Comparison of ENCODE assay signal across 8 cellular contexts in the genomic region with DNA sequence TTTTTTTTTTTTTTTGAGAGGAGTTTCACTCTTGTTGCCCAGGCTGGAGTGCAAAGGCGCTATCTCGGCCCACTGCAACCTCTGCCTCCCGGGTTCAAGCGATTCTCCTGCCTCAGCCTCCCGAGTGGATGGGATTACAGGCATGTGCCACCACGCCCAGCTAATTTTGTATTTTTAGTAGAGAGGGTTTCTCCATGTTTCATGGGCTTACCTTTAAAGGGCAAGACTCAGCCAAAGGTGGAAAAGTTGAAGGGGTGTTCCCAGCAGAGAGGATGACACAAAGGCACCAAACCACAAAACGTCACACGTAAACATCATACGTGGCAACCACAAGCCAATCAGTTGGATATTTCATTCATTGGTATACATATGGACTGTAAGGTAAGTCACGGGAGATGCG. TPM values are rescaled to one million over a fixed set of nuclear protein-coding genes. Genes with fewer than 3 reads are reported as not detected.
DNase-seq lines count a peak whose midpoint lies in the region; ATAC-seq lines count a peak whose summit lies in the region.
"Not testable (repeated sequence)": the region's sequence is repeated elsewhere in the genome, so short reads cannot be mapped to it uniquely, and the experiment has no call there.

No MANE protein-coding gene starts in this region.

- H2BK12ac ChIP-seq in mesenchymal stem cell (ENCODE audit: low read length in 2 of 2) = peak overlapping the region in 1 of 2 experiments; percentile 86

- not testable (repeated sequence) for H2AK5ac ChIP-seq in mesenchymal stem cell (ENCODE audit: low read length, severe bottlenecking)

- DNase-seq in CD4-positive, CD25-positive, alpha-beta regulatory T cell = peak; percentile 32 to 64 (median 46)
- DNase-seq in Karpas-422, mesenchymal stem cell: not testable (repeated sequence)
- peak; percentile 67 to 72 for DNase-seq in activated CD4-positive, alpha-beta T cell treated with anti-CD3 and anti-CD28 coated beads for 4 hours
- DNase-seq in stimulated activated CD4-positive, alpha-beta T cell treated with anti-CD3 and anti-CD28 coated beads, Interleukin-15, amount 100 ng/mL, for 48 hours (ENCODE audit: low read depth in 2 of 2) = peak; percentile 52 to 62

- H3K4me1 Mint-ChIP-seq in CD4-positive, CD25-positive, alpha-beta regulatory T cell = peaks cover 27 to 59% (median 49%) of the 10 kb centered on the region in 4 donors
- peaks cover 41% of the 10 kb centered on the region for H3K4me1 Mint-ChIP-seq in activated T-helper 17 cell treated with anti-CD3 and anti-CD28 coated beads, Interleukin-2, amount 50 U/mL, for 72 hours
- H3K4me1 Mint-ChIP-seq in dendritic cell treated with granulocyte-macrophage colony-stimulating factor and Interleukin-4, amounts not matched to agents 40 ng/mL and 50 ng/mL, for 4 days (ENCODE audit: low read depth) = peaks cover 49% of the 10 kb centered on the region
- H3K4me1 Mint-ChIP-seq in stimulated activated naive CD8-positive, alpha-beta T cell treated with anti-CD3 and anti-CD28 coated beads, Interleukin-15, Interleukin-2, amounts not matched to agents 100 ng/mL and 50 ng/mL, for 24 hours (ENCODE audit: low read depth) = peaks cover 52% of the 10 kb centered on the region

- H3K27me3 ChIP-seq in CD4-positive, CD25-positive, alpha-beta regulatory T cell (ENCODE audit: control insufficient read depth, insufficient read depth, low read length); Karpas-422 (ENCODE audit: low read length); mesenchymal stem cell (ENCODE audit: control insufficient read depth in 1 of 2, insufficient read depth in 1 of 2, low read length in 2 of 2): not testable (repeated sequence)

- not testable (repeated sequence) for H2AFZ ChIP-seq in Karpas-422 (ENCODE audit: low read length); mesenchymal stem cell (ENCODE audit: low read depth, low read length)

- H3K4me3 ChIP-seq in CD4-positive, CD25-positive, alpha-beta regulatory T cell (ENCODE audit: low read depth, low read length) = peak overlapping the region; percentile 73
- H3K4me3 ChIP-seq in Karpas-422 (ENCODE audit: low read length) (peak overlapping the region; percentile 87), mesenchymal stem cell (ENCODE audit: insufficient read depth in 1 of 2, low read depth in 1 of 2, low read length in 2 of 2) (peak overlapping the region in 1 of 2 experiments; percentile 84)

- peak overlapping the region; percentile 84 for H3K9ac ChIP-seq in Karpas-422 (ENCODE audit: low read length)
- peak overlapping the region; percentile 93 for H3K9ac ChIP-seq in mesenchymal stem cell (ENCODE audit: low read length)

- not testable (repeated sequence) for H4K91ac ChIP-seq in mesenchymal stem cell (ENCODE audit: low read length)

- 91% methylated on average over 10 of the region's 11 CpGs for WGBS in mesenchymal stem cell

- peaks cover 21% of the 10 kb centered on the region for H3K36me3 Mint-ChIP-seq in CD4-positive, CD25-positive, alpha-beta regulatory T cell
- H3K36me3 Mint-ChIP-seq in activated T-helper 17 cell treated with anti-CD3 and anti-CD28 coated beads, Interleukin-2, amount 50 U/mL, for 72 hours (ENCODE audit: low read depth) = peaks cover 61% of the 10 kb centered on the region
- H3K36me3 Mint-ChIP-seq in dendritic cell treated with granulocyte-macrophage colony-stimulating factor and Interleukin-4, amounts not matched to agents 40 ng/mL and 50 ng/mL, for 4 days (ENCODE audit: low read depth) = peaks cover 64% of the 10 kb centered on the region
- peaks cover 52% of the 10 kb centered on the region for H3K36me3 Mint-ChIP-seq in stimulated activated naive CD8-positive, alpha-beta T cell treated with anti-CD3 and anti-CD28 coated beads, Interleukin-15, Interleukin-2, amounts not matched to agents 100 ng/mL and 50 ng/mL, for 24 hours (ENCODE audit: low read depth)

- H3K18ac ChIP-seq in mesenchymal stem cell (ENCODE audit: low read depth in 1 of 2, low read length in 2 of 2) = not testable (repeated sequence)

- H3K23ac ChIP-seq in mesenchymal stem cell (ENCODE audit: low read length in 2 of 2) = not testable (repeated sequence)

- H4K8ac ChIP-seq in mesenchymal stem cell (ENCODE audit: low read length) = peak overlapping the region; percentile 12

- not testable (repeated sequence) for ATAC-seq in CD4-positive, CD25-positive, alpha-beta regulatory T cell (ENCODE audit: low read depth in 2 of 2)
- peak; percentile 38 for ATAC-seq in activated T-helper 17 cell treated with anti-CD3 and anti-CD28 coated beads, Interleukin-2, amount 50 U/mL, for 72 hours (replicated peaks)

- H3K9me2 ChIP-seq in Karpas-422 (replicated peaks; ENCODE audit: insufficient read depth, low read length) = not testable (repeated sequence)

- intact Hi-C loops in dendritic cell treated with granulocyte-macrophage colony-stimulating factor and Interleukin-4, amounts not matched to agents 40 ng/mL and 50 ng/mL, for 4 days (cut with micrococcal nuclease) = loop anchor here (5.0 to 10.0 kb wide), 2 partner anchors 55 to 108 kb away; no protein-coding TSS in a partner anchor

- H3K4ac ChIP-seq in mesenchymal stem cell (ENCODE audit: low read depth in 1 of 2, low read length in 2 of 2) = peak overlapping the region in 1 of 2 experiments; percentile 73

- not testable (repeated sequence) for H3K27me3 Mint-ChIP-seq in CD4-positive, CD25-positive, alpha-beta regulatory T cell; activated T-helper 17 cell treated with anti-CD3 and anti-CD28 coated beads, Interleukin-2, amount 50 U/mL, for 72 hours; dendritic cell treated with granulocyte-macrophage colony-stimulating factor and Interleukin-4, amounts not matched to agents 40 ng/mL and 50 ng/mL, for 4 days; stimulated activated naive CD8-positive, alpha-beta T cell treated with anti-CD3 and anti-CD28 coated beads, Interleukin-15, Interleukin-2, amounts not matched to agents 100 ng/mL and 50 ng/mL, for 24 hours

- H3K79me1 ChIP-seq in mesenchymal stem cell (replicated peaks; ENCODE audit: low read length, poor library complexity, severe bottlenecking) = not testable (repeated sequence)

- peak overlapping the region; percentile 92 to 99 (median 94) for H3K4me3 Mint-ChIP-seq in CD4-positive, CD25-positive, alpha-beta regulatory T cell
- peak overlapping the region; percentile 93 for H3K4me3 Mint-ChIP-seq in activated T-helper 17 cell treated with anti-CD3 and anti-CD28 coated beads, Interleukin-2, amount 50 U/mL, for 72 hours
- peak overlapping the region; percentile 77 for H3K4me3 Mint-ChIP-seq in dendritic cell treated with granulocyte-macrophage colony-stimulating factor and Interleukin-4, amounts not matched to agents 40 ng/mL and 50 ng/mL, for 4 days
- H3K4me3 Mint-ChIP-seq in stimulated activated naive CD8-positive, alpha-beta T cell treated with anti-CD3 and anti-CD28 coated beads, Interleukin-15, Interleukin-2, amounts not matched to agents 100 ng/mL and 50 ng/mL, for 24 hours = peak overlapping the region; percentile 95

- peak overlapping the region; percentile 91 for H3K27ac ChIP-seq in CD4-positive, CD25-positive, alpha-beta regulatory T cell (ENCODE audit: insufficient read depth, low read length, poor library complexity, severe bottlenecking)
- peak overlapping the region; percentile 96 for H3K27ac ChIP-seq in Karpas-422 (ENCODE audit: low read length)
- not testable (repeated sequence) for H3K27ac ChIP-seq in mesenchymal stem cell (ENCODE audit: low read length, poor library complexity, severe bottlenecking)

- H3K9me3 ChIP-seq in CD4-positive, CD25-positive, alpha-beta regulatory T cell (ENCODE audit: control insufficient read depth in 2 of 2, low read length in 2 of 2); Karpas-422 (ENCODE audit: low read length); mesenchymal stem cell (ENCODE audit: control insufficient read depth, low read length): not testable (repeated sequence)

- not testable (repeated sequence) for H3K14ac ChIP-seq in mesenchymal stem cell (ENCODE audit: low read length in 2 of 2)

- H3K4me1 ChIP-seq in CD4-positive, CD25-positive, alpha-beta regulatory T cell (ENCODE audit: control insufficient read depth, insufficient read depth, low read length, poor library complexity, severe bottlenecking) = peaks cover 47% of the 10 kb centered on the region
- peaks cover 48% of the 10 kb centered on the region for H3K4me1 ChIP-seq in Karpas-422 (ENCODE audit: low read length)
- H3K4me1 ChIP-seq in mesenchymal stem cell (ENCODE audit: control insufficient read depth, insufficient read depth, low read depth, low read length) = not testable (repeated sequence)

- H3K27ac Mint-ChIP-seq in CD4-positive, CD25-positive, alpha-beta regulatory T cell = peak overlapping the region; percentile 90 to 99 (median 98)
- H3K27ac Mint-ChIP-seq in activated T-helper 17 cell treated with anti-CD3 and anti-CD28 coated beads, Interleukin-2, amount 50 U/mL, for 72 hours = peak overlapping the region; percentile 93
- H3K27ac Mint-ChIP-seq in dendritic cell treated with granulocyte-macrophage colony-stimulating factor and Interleukin-4, amounts not matched to agents 40 ng/mL and 50 ng/mL, for 4 days = peak overlapping the region; percentile 98
- H3K27ac Mint-ChIP-seq in stimulated activated naive CD8-positive, alpha-beta T cell treated with anti-CD3 and anti-CD28 coated beads, Interleukin-15, Interleukin-2, amounts not matched to agents 100 ng/mL and 50 ng/mL, for 24 hours = peak overlapping the region; percentile 99

- peak overlapping the region; percentile 92 for H3K4me2 ChIP-seq in Karpas-422 (ENCODE audit: low read depth, low read length, poor library complexity, severe bottlenecking)
- not testable (repeated sequence) for H3K4me2 ChIP-seq in mesenchymal stem cell (ENCODE audit: low read length, poor library complexity, severe bottlenecking)

- H2BK120ac ChIP-seq in mesenchymal stem cell (ENCODE audit: low read depth, low read length) = not testable (repeated sequence)

- H3K36me3 ChIP-seq in CD4-positive, CD25-positive, alpha-beta regulatory T cell (ENCODE audit: control insufficient read depth, insufficient read depth, low read length); Karpas-422 (ENCODE audit: insufficient read depth, low read length): not testable (repeated sequence)
- H3K36me3 ChIP-seq in mesenchymal stem cell (ENCODE audit: control insufficient read depth in 1 of 2, insufficient read depth in 2 of 2, low read depth in 1 of 2, low read length in 2 of 2) = peaks cover 0 to 13% of the 10 kb centered on the region in 2 experiments

- not testable (repeated sequence) for H3K79me2 ChIP-seq in Karpas-422 (ENCODE audit: low read length)

- H2BK15ac ChIP-seq in mesenchymal stem cell (ENCODE audit: low read depth, poor library complexity, severe bottlenecking) = not testable (repeated sequence)

- not testable (repeated sequence) for H4K20me1 ChIP-seq in Karpas-422 (ENCODE audit: insufficient read depth, low read depth, low read length)

- not testable (repeated sequence) for H2BK5ac ChIP-seq in mesenchymal stem cell (ENCODE audit: low read depth, low read length, poor library complexity, severe bottlenecking)

- H3K9me3 Mint-ChIP-seq in CD4-positive, CD25-positive, alpha-beta regulatory T cell; activated T-helper 17 cell treated with anti-CD3 and anti-CD28 coated beads, Interleukin-2, amount 50 U/mL, for 72 hours; dendritic cell treated with granulocyte-macrophage colony-stimulating factor and Interleukin-4, amounts not matched to agents 40 ng/mL and 50 ng/mL, for 4 days; stimulated activated naive CD8-positive, alpha-beta T cell treated with anti-CD3 and anti-CD28 coated beads, Interleukin-15, Interleukin-2, amounts not matched to agents 100 ng/mL and 50 ng/mL, for 24 hours: not testable (repeated sequence)

RNA-seq across cellular contexts. Expression of a gene that starts 1.1 kb away (rescaled TPM):
- total RNA-seq in CD4-positive, CD25-positive, alpha-beta regulatory T cell = 122 TPM
- 100 to 1,000 TPM; 101 to 134 (median 115) TPM for polyA plus RNA-seq in CD4-positive, CD25-positive, alpha-beta regulatory T cell
- 34.3 and 75.2 TPM in 2 replicates for total RNA-seq in Karpas-422 (2014; rRNA removed; shearing (Covaris generic); ENCODE audit: low replicate concordance)
- 10 to 100 TPM; 64.5 to 94.8 TPM for total RNA-seq in activated T-helper 17 cell treated with anti-CD3 and anti-CD28 coated beads, Interleukin-2, amount 50 U/mL, for 72 hours
- polyA plus RNA-seq in mesenchymal stem cell (2013, experiment 1 of 2) = 35.2 TPM
- polyA plus RNA-seq in mesenchymal stem cell (2013, experiment 2 of 2) = 34.4 TPM

RNA-seq across cellular contexts. Expression of a gene that starts 52.8 kb away (rescaled TPM):
- 24.4 TPM for total RNA-seq in CD4-positive, CD25-positive, alpha-beta regulatory T cell
- polyA plus RNA-seq in CD4-positive, CD25-positive, alpha-beta regulatory T cell = 10 to 100 TPM; 11.0 to 23.0 (median 14.8) TPM
- total RNA-seq in Karpas-422 (2014; rRNA removed; shearing (Covaris generic); ENCODE audit: low replicate concordance) = 25.4 and 34.0 TPM in 2 replicates
- 10 to 100 TPM; 14.1 to 16.3 TPM for total RNA-seq in activated T-helper 17 cell treated with anti-CD3 and anti-CD28 coated beads, Interleukin-2, amount 50 U/mL, for 72 hours
- polyA plus RNA-seq in mesenchymal stem cell (2013, experiment 1 of 2) = 7.4 TPM
- polyA plus RNA-seq in mesenchymal stem cell (2013, experiment 2 of 2) = 7.1 TPM

RNA-seq across cellular contexts. Expression of a gene that starts 53.0 kb away (rescaled TPM):
- total RNA-seq in CD4-positive, CD25-positive, alpha-beta regulatory T cell = 3.0 TPM
- polyA plus RNA-seq in CD4-positive, CD25-positive, alpha-beta regulatory T cell = 10 to 100 TPM in 2 of 4 donors, 1 to 10 TPM in 2; 6.9 to 13.9 (median 10.0) TPM
- 24.7 and 51.9 TPM in 2 replicates for total RNA-seq in Karpas-422 (2014; rRNA removed; shearing (Covaris generic); ENCODE audit: low replicate concordance)
- total RNA-seq in activated T-helper 17 cell treated with anti-CD3 and anti-CD28 coated beads, Interleukin-2, amount 50 U/mL, for 72 hours = 10 to 100 TPM in 1 of 2 donors, 1 to 10 TPM in 1; 5.1 to 13.8 TPM
- 8.7 TPM for polyA plus RNA-seq in mesenchymal stem cell (2013, experiment 1 of 2)
- polyA plus RNA-seq in mesenchymal stem cell (2013, experiment 2 of 2) = 9.3 TPM
